ENCODE assay signal across 13 cellular contexts in genomic region chrX:153941331-153942252, GRCh38. TPM values are rescaled to one million over a fixed set of nuclear protein-coding genes. Genes with fewer than 3 reads are reported as not detected.
DNase-seq lines count a peak whose midpoint lies in the region; ATAC-seq and TF ChIP-seq lines count a peak whose summit lies in the region.
"Had no signal": no experiment of that assay in that cellular context is flagged by ENCODE, and none has a peak within 500 bp of the region (broad histone marks: within the 10 kb centered on the region; RNA-seq: fewer than 3 reads in every experiment).

No MANE protein-coding gene starts in this region.

- H3K27ac Mint-ChIP-seq in CD8-positive, alpha-beta T cell: peak overlapping the region; percentile 37
- peak overlapping the region; percentile 84 for H3K27ac Mint-ChIP-seq in activated naive CD8-positive, alpha-beta T cell treated with anti-CD3 and anti-CD28 coated beads, Interleukin-2, amount 10 ng/mL, durations not matched to agents 7 days and 5 days
- H3K27ac Mint-ChIP-seq in natural killer cell: peak overlapping the region in 1 of 2 donors; percentile 47

- CTCF ChIA-PET in CD8-positive, alpha-beta T cell (lab: Charles Lee): interaction anchor here (4.4 kb wide), 1 partner anchor 17 kb away, joined by 19 read pairs; the partner anchor contains the start of gene ARHGAP4
- CTCF ChIA-PET in HEK293 (lab: Yijun Ruan, JAX): no interaction called here
- CTCF ChIA-PET in SK-N-SH (lab: Yijun Ruan, JAX): interaction anchor here (0.6 to 2.7 kb wide), 4 partner anchors 18 to 178 kb away, joined by 3 to 15 read pairs (median 4); partner anchors contain the start of gene PLXNB3

- no peak for TF ChIP-seq RAD21 in SK-N-SH (IDR thresholded peaks at IDR 0.05; ENCODE audit: low read length)

- peaks cover 3% of the 10 kb centered on the region for H3F3A ChIP-seq in SK-N-SH (replicated peaks; ENCODE audit: insufficient read depth)

- H2AFZ ChIP-seq in SK-N-SH (ENCODE audit: low read depth): no peak overlapping the region

- no peak overlapping the region for H3K4me3 ChIP-seq in CD8-positive, alpha-beta T cell (ENCODE audit: low read depth, low read length)
- H3K4me3 ChIP-seq in HEK293 (ENCODE audit: low read depth, low read length) (no peak overlapping the region), SK-N-SH (ENCODE audit: low read depth in 2 of 2, low read length in 1 of 2) (no peak overlapping the region)

- H3K79me2 ChIP-seq in SK-N-SH (ENCODE audit: insufficient read depth): no peaks in the 10 kb centered on the region

- peaks cover 16% of the 10 kb centered on the region for H3K4me1 Mint-ChIP-seq in CD8-positive, alpha-beta T cell (ENCODE audit: low read depth)
- peaks cover 10% of the 10 kb centered on the region for H3K4me1 Mint-ChIP-seq in activated naive CD8-positive, alpha-beta T cell treated with anti-CD3 and anti-CD28 coated beads, Interleukin-2, amount 10 ng/mL, durations not matched to agents 7 days and 5 days
- H3K4me1 Mint-ChIP-seq in natural killer cell: peaks cover 5 to 12% of the 10 kb centered on the region in 2 donors

- H3K9me3 Mint-ChIP-seq in CD8-positive, alpha-beta T cell: no peaks in the 10 kb centered on the region
- no peaks in the 10 kb centered on the region for H3K9me3 Mint-ChIP-seq in activated naive CD8-positive, alpha-beta T cell treated with anti-CD3 and anti-CD28 coated beads, Interleukin-2, amount 10 ng/mL, durations not matched to agents 7 days and 5 days
- no peaks in the 10 kb centered on the region for H3K9me3 Mint-ChIP-seq in natural killer cell

- H3K27me3 Mint-ChIP-seq in CD8-positive, alpha-beta T cell (ENCODE audit: low read depth): no peaks in the 10 kb centered on the region
- no peaks in the 10 kb centered on the region for H3K27me3 Mint-ChIP-seq in activated naive CD8-positive, alpha-beta T cell treated with anti-CD3 and anti-CD28 coated beads, Interleukin-2, amount 10 ng/mL, durations not matched to agents 7 days and 5 days
- no peaks in the 10 kb centered on the region for H3K27me3 Mint-ChIP-seq in natural killer cell (ENCODE audit: low read depth in 2 of 2)

- no peak for ATAC-seq in CD8-positive, alpha-beta T cell
- ATAC-seq in activated naive CD8-positive, alpha-beta T cell treated with anti-CD3 and anti-CD28 coated beads, Interleukin-2, amount 10 ng/mL, durations not matched to agents 7 days and 5 days (ENCODE audit: low read depth): no peak
- ATAC-seq in natural killer cell: no peak
- ATAC-seq: sciatic nerve had no signal

- DNase-seq in CD8-positive, alpha-beta T cell: no peak
- no peak for DNase-seq in activated naive CD8-positive, alpha-beta T cell treated with anti-CD3 and anti-CD28 coated beads, Interleukin-2, amount 10 ng/mL, durations not matched to agents 7 days and 5 days
- no peak for DNase-seq in natural killer cell
- DNase-seq in SK-N-SH: no peak
- DNase-seq in midbrain (lab: John Stamatoyannopoulos, UW): no peak
- no peak for DNase-seq in NCI-H524 treated with DMSO at 0.1 percent for 48 hours (lab: John Stamatoyannopoulos, UW)
- DNase-seq: activated CD4-positive, CD25-positive, alpha-beta regulatory T cell treated with anti-CD3 and anti-CD28 coated beads, Interleukin-2, amount 50 U/mL, for 72 hours; COR-L47; Karpas-422; NCI-H146; NCI-H748 treated with DMSO at 0.1 percent for 48 hours had no signal

- POLR2A ChIA-PET in CD8-positive, alpha-beta T cell (lab: Charles Lee): interaction anchor here (9.3 kb wide), 1 partner anchor 15 kb away, joined by 100 read pairs; the partner anchor contains the start of gene ARHGAP4
- POLR2A ChIA-PET in HEK293 (lab: Yijun Ruan, JAX) (interaction anchor here (1.3 kb wide), 1 partner anchor 14 kb away, joined by 8 read pairs; no protein-coding TSS in a partner anchor), SK-N-SH (lab: Yijun Ruan, JAX) (no interaction called here)
- POLR2A ChIA-PET in activated naive CD8-positive, alpha-beta T cell treated with anti-CD3 and anti-CD28 coated beads, Interleukin-2, amount 10 ng/mL, durations not matched to agents 7 days and 5 days (lab: Charles Lee): interaction anchor here (12.8 kb wide), 1 partner anchor 16 kb away, joined by 185 read pairs; the partner anchor contains the start of gene ARHGAP4

- H3K9me3 ChIP-seq in CD8-positive, alpha-beta T cell (ENCODE audit: low read length): no peaks in the 10 kb centered on the region
- H3K9me3 ChIP-seq in HEK293 (ENCODE audit: control insufficient read depth, insufficient read depth, low read depth, low read length) (no peaks in the 10 kb centered on the region), SK-N-SH (no peaks in the 10 kb centered on the region)

- no peak overlapping the region for H3K4me2 ChIP-seq in SK-N-SH

- no peaks in the 10 kb centered on the region for H3K36me3 ChIP-seq in CD8-positive, alpha-beta T cell (ENCODE audit: insufficient read depth, low read length)
- peaks cover 0 to 3% of the 10 kb centered on the region in 2 experiments; a peak in 1 of 3 replicates for H3K36me3 ChIP-seq in HEK293 (ENCODE audit: control insufficient read depth in 2 of 2, insufficient read depth in 1 of 2, low read length in 2 of 2)
- H3K36me3 ChIP-seq in SK-N-SH (replicated peaks in 1 of 2; ENCODE audit: control insufficient read depth in 1 of 2, insufficient read depth in 2 of 2, low read length in 1 of 2): peaks cover 0 to 2% of the 10 kb centered on the region in 2 experiments

- intact Hi-C loops in CD8-positive, alpha-beta T cell (cut with DNase I, micrococcal nuclease): no loop called here
- intact Hi-C loops in natural killer cell (cut with micrococcal nuclease): no loop called here

- peaks cover 18% of the 10 kb centered on the region for H3K4me1 ChIP-seq in CD8-positive, alpha-beta T cell (ENCODE audit: insufficient read depth, low read length)
- no peaks in the 10 kb centered on the region; the same call in 1 of the 2 replicates for H3K4me1 ChIP-seq in HEK293 (ENCODE audit: control insufficient read depth, insufficient read depth, low read length)
- H3K4me1 ChIP-seq in SK-N-SH (ENCODE audit: control insufficient read depth in 1 of 2, insufficient read depth in 2 of 2, low read depth in 1 of 2, low read length in 1 of 2): peaks cover 0 to 2% of the 10 kb centered on the region in 2 experiments; a peak in 1 of 4 replicates

- H3K9me2 ChIP-seq in SK-N-SH: no peaks in the 10 kb centered on the region

- peak overlapping the region; percentile 66 for H3K4me3 Mint-ChIP-seq in CD8-positive, alpha-beta T cell
- H3K4me3 Mint-ChIP-seq in activated naive CD8-positive, alpha-beta T cell treated with anti-CD3 and anti-CD28 coated beads, Interleukin-2, amount 10 ng/mL, durations not matched to agents 7 days and 5 days: peak overlapping the region; percentile 73
- peak overlapping the region; percentile 59 for H3K4me3 Mint-ChIP-seq in natural killer cell

- 81% methylated on average over 15 of the region's 23 CpGs for whole genome bisulfite sequencing in SK-N-SH (ENCODE audit: low lambda C conversion rate)

- H4K20me1 ChIP-seq in SK-N-SH (ENCODE audit: insufficient read depth): 0 out of 2 replicates have a peak, but pooled peaks cover 4% of the 10 kb centered on the region

- no peak for TF ChIP-seq CTCF in CD8-positive, alpha-beta T cell (IDR thresholded peaks at IDR 0.05)
- TF ChIP-seq CTCF in HEK293 (tag by site-specific recombination; IDR thresholded peaks at IDR 0.05) (no peak), natural killer cell (IDR thresholded peaks at IDR 0.05) (no peak), SK-N-SH (IDR thresholded peaks at IDR 0.05) (no peak)

- TF ChIP-seq EP300 in SK-N-SH (IDR thresholded peaks at IDR 0.05; ENCODE audit: borderline replicate concordance in 1 of 2, low read depth in 1 of 2, low read length in 1 of 2): no peak

- H3K36me3 Mint-ChIP-seq in CD8-positive, alpha-beta T cell: peaks cover 2% of the 10 kb centered on the region
- peaks cover 1% of the 10 kb centered on the region for H3K36me3 Mint-ChIP-seq in activated naive CD8-positive, alpha-beta T cell treated with anti-CD3 and anti-CD28 coated beads, Interleukin-2, amount 10 ng/mL, durations not matched to agents 7 days and 5 days
- H3K36me3 Mint-ChIP-seq in natural killer cell: no peaks in the 10 kb centered on the region

- no peak overlapping the region for H3K27ac ChIP-seq in CD8-positive, alpha-beta T cell (ENCODE audit: low read depth, low read length)
- H3K27ac ChIP-seq in HEK293 (ENCODE audit: extremely low read depth, low read depth, low read length) (no peak overlapping the region), SK-N-SH (ENCODE audit: low read depth in 2 of 2, low read length in 1 of 2) (no peak overlapping the region)

- no peaks in the 10 kb centered on the region for H3K27me3 ChIP-seq in CD8-positive, alpha-beta T cell (ENCODE audit: insufficient read depth, low read length)
- peaks cover 2% of the 10 kb centered on the region; the same call in 1 of the 2 replicates for H3K27me3 ChIP-seq in SK-N-SH (ENCODE audit: insufficient read depth)

- H3K9ac ChIP-seq in SK-N-SH: no peak overlapping the region

RNA-seq across cellular contexts. Expression of gene RENBP, which starts 2.9 kb away (rescaled TPM):
- total RNA-seq in CD8-positive, alpha-beta T cell: 1 to 10 TPM; 6.2 to 6.3 TPM
- 10 to 100 TPM; 18.1 to 18.8 TPM for total RNA-seq in activated naive CD8-positive, alpha-beta T cell treated with anti-CD3 and anti-CD28 coated beads, Interleukin-2, amount 10 ng/mL, durations not matched to agents 7 days and 5 days
- total RNA-seq in natural killer cell: 10 to 100 TPM; 14.3 to 17.1 (median 15.2) TPM
- 0.90 and 1.0 TPM in 2 replicates for polyA plus RNA-seq in SK-N-SH (2012; rRNA removed)
- polyA plus RNA-seq in SK-N-SH (2012; cell fraction: cytosol; rRNA removed): 0.45 and 0.56 TPM in 2 replicates
- 3.0 and 3.2 TPM in 2 replicates for polyA plus RNA-seq in SK-N-SH (2012; cell fraction: nucleus; rRNA removed)

RNA-seq across cellular contexts. Expression of gene NAA10, which starts 6.8 kb away (rescaled TPM):
- 10 to 100 TPM; 34.4 to 35.3 TPM for total RNA-seq in CD8-positive, alpha-beta T cell
- total RNA-seq in activated naive CD8-positive, alpha-beta T cell treated with anti-CD3 and anti-CD28 coated beads, Interleukin-2, amount 10 ng/mL, durations not matched to agents 7 days and 5 days: 10 to 100 TPM; 79.5 to 84.3 TPM
- 10 to 100 TPM; 63.4 to 82.3 (median 73.1) TPM for total RNA-seq in natural killer cell
- polyA plus RNA-seq in SK-N-SH (2012; rRNA removed): 192 and 229 TPM in 2 replicates
- 193 and 253 TPM in 2 replicates for polyA plus RNA-seq in SK-N-SH (2012; cell fraction: cytosol; rRNA removed)
- 502 and 579 TPM in 2 replicates for polyA plus RNA-seq in SK-N-SH (2012; cell fraction: nucleus; rRNA removed)

RNA-seq across cellular contexts. Expression of gene ARHGAP4, which starts 15.5 kb away (rescaled TPM):
- total RNA-seq in CD8-positive, alpha-beta T cell: 100 to 1,000 TPM; 432 to 440 TPM
- total RNA-seq in activated naive CD8-positive, alpha-beta T cell treated with anti-CD3 and anti-CD28 coated beads, Interleukin-2, amount 10 ng/mL, durations not matched to agents 7 days and 5 days: 100 to 1,000 TPM; 341 to 356 TPM
- total RNA-seq in natural killer cell: 100 to 1,000 TPM; 352 to 398 (median 384) TPM
- 1.6 and 2.2 TPM in 2 replicates for polyA plus RNA-seq in SK-N-SH (2012; rRNA removed)
- 0.45 and 0.94 TPM in 2 replicates for polyA plus RNA-seq in SK-N-SH (2012; cell fraction: cytosol; rRNA removed)
- 15.6 and 25.4 TPM in 2 replicates for polyA plus RNA-seq in SK-N-SH (2012; cell fraction: nucleus; rRNA removed)

RNA-seq across cellular contexts. Expression of gene HCFC1, which starts 30.0 kb away (rescaled TPM):
- total RNA-seq in CD8-positive, alpha-beta T cell: 10 to 100 TPM; 49.1 to 56.3 TPM
- total RNA-seq in activated naive CD8-positive, alpha-beta T cell treated with anti-CD3 and anti-CD28 coated beads, Interleukin-2, amount 10 ng/mL, durations not matched to agents 7 days and 5 days: 100 to 1,000 TPM; 101 to 107 TPM
- total RNA-seq in natural killer cell: 10 to 100 TPM; 65.2 to 76.7 (median 67.5) TPM
- 4.7 and 9.5 TPM in 2 replicates for polyA plus RNA-seq in SK-N-SH (2012; rRNA removed)
- 5.9 and 8.1 TPM in 2 replicates for polyA plus RNA-seq in SK-N-SH (2012; cell fraction: cytosol; rRNA removed)
- polyA plus RNA-seq in SK-N-SH (2012; cell fraction: nucleus; rRNA removed): 27.0 and 39.1 TPM in 2 replicates

RNA-seq across cellular contexts. Expression of gene TMEM187, which starts 31.0 kb away (rescaled TPM):
- total RNA-seq in CD8-positive, alpha-beta T cell: 1 to 10 TPM; 1.6 to 3.2 TPM
- 1 to 10 TPM; 8.6 to 9.7 TPM for total RNA-seq in activated naive CD8-positive, alpha-beta T cell treated with anti-CD3 and anti-CD28 coated beads, Interleukin-2, amount 10 ng/mL, durations not matched to agents 7 days and 5 days
- 1 to 10 TPM; 1.2 to 4.3 (median 1.4) TPM for total RNA-seq in natural killer cell
- 9.4 and 10.9 TPM in 2 replicates for polyA plus RNA-seq in SK-N-SH (2012; rRNA removed)
- polyA plus RNA-seq in SK-N-SH (2012; cell fraction: cytosol; rRNA removed): 4.6 and 6.8 TPM in 2 replicates
- polyA plus RNA-seq in SK-N-SH (2012; cell fraction: nucleus; rRNA removed): 7.8 and 9.4 TPM in 2 replicates
